ENCODE assay signal across 1 cellular context in genomic region chr2:120805011-120805410, GRCh38.
TF ChIP-seq lines count a peak whose summit lies in the region.

No MANE protein-coding gene starts in this region.

TF ChIP-seq in H1, 55 proteins besides CTCF, POLR2A, EP300 and RAD21:
- TF ChIP-seq YY1 (IDR thresholded peaks at IDR 0.05; ENCODE audit: low read depth, low read length) (no peak), USF2 (IDR thresholded peaks at IDR 0.05; ENCODE audit: low read length) (no peak), BRCA1 (IDR thresholded peaks at IDR 0.05; ENCODE audit: low read depth, low read length) (no peak), TEAD4 (IDR thresholded peaks at IDR 0.05; ENCODE audit: low read depth, low read length) (no peak), TCF12 (IDR thresholded peaks at IDR 0.05; ENCODE audit: low read depth, low read length) (no peak), NRF1 (IDR thresholded peaks at IDR 0.05; ENCODE audit: low read depth, low read length) (no peak), PHF8 (conservative IDR thresholded peaks at IDR 0.05; ENCODE audit: low read depth, low read length) (no peak), POLR2AphosphoS5 (IDR thresholded peaks at IDR 0.05; ENCODE audit: low read depth, low read length) (no peak), MAFK (IDR thresholded peaks at IDR 0.05; ENCODE audit: low read depth, low read length) (no peak), KDM1A (IDR thresholded peaks at IDR 0.05; ENCODE audit: borderline replicate concordance, low read length) (no peak), MAX (IDR thresholded peaks at IDR 0.05) (no peak), CBX8 (IDR thresholded peaks at IDR 0.05; ENCODE audit: borderline replicate concordance, low read depth, low read length) (no peak), ATF2 (IDR thresholded peaks at IDR 0.05; ENCODE audit: low read length) (no peak), KDM5A (IDR thresholded peaks at IDR 0.05; ENCODE audit: low read length) (no peak), RNF2 (IDR thresholded peaks at IDR 0.05; ENCODE audit: borderline replicate concordance, low read depth, low read length, missing control alignments, poor library complexity, severe bottlenecking) (no peak), ZNF274 (IDR thresholded peaks at IDR 0.05; ENCODE audit: borderline replicate concordance, extremely low read depth, low read length) (no peak), POU5F1 (IDR thresholded peaks at IDR 0.05; ENCODE audit: low read depth, low read length) (no peak), RBBP5 (IDR thresholded peaks at IDR 0.05; ENCODE audit: borderline replicate concordance, low read depth, low read length) (no peak)
